In the genomic region with DNA sequence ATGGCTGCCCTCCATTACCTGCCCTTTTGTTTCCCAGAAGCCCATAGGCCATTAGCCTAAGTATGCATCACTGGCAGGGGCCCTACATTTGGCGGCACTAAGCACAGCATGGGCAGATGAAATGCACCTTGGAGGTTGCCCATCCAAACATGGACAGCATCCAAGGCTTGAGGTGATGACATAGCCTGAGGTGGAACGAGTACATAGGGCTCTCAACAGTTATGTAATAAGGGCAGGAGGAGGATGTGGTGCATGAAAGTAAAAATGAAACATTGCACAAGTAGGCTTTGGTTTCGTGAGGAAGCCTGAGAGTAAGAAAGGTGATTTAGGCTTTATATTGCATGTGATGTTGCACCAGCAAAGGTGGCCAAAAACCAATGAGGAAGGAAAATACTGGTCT, we compare ENCODE assay signal across 9 cellular contexts.
A peak's percentile ranks its signal among the peaks of the same experiment; 100 is the strongest.
DNase-seq lines count a peak whose midpoint lies in the region; ATAC-seq and TF ChIP-seq lines count a peak whose summit lies in the region.
"Had no signal": no experiment of that assay in that cellular context is flagged by ENCODE, and none has a peak within 500 bp of the region (broad histone marks: within the 10 kb centered on the region; RNA-seq: fewer than 3 reads in every experiment).

No MANE protein-coding gene starts in this region.

- 65 to 69% (median 68%) methylated on average over 3 of the region's 3 CpGs for WGBS in heart left ventricle, 4 donors

- no peak for TF ChIP-seq POLR2A in heart left ventricle (IDR thresholded peaks at IDR 0.05)

- no peaks in the 10 kb centered on the region for H3K27me3 ChIP-seq in heart left ventricle
- H3K27me3 ChIP-seq in neural progenitor cell = no peaks in the 10 kb centered on the region

- H3K4me3 ChIP-seq in heart left ventricle (no peak overlapping the region), neural progenitor cell (no peak overlapping the region)
- H3K4me3 ChIP-seq: SK-N-MC had no signal

- TF ChIP-seq CTCF in heart left ventricle (IDR thresholded peaks at IDR 0.05) (no peak), neural progenitor cell (IDR thresholded peaks at IDR 0.05) (no peak)

- no peak overlapping the region for H3K4me3 Mint-ChIP-seq in T-helper 1 cell treated with Interleukin-12 subunit alpha and Interleukin-12 subunit beta and Interleukin-4 antibody, amounts not matched to agents 30 μg/mL and 1 μg/mL, for 36 hours
- peak overlapping the region in 8 of 10 donors; percentile 19 to 63 (median 45) for H3K4me3 Mint-ChIP-seq in naive thymus-derived CD8-positive, alpha-beta T cell
- H3K4me3 Mint-ChIP-seq in neural progenitor cell = no peak overlapping the region

- intact Hi-C loops in Right ventricle myocardium superior (cut with DNase I) (no loop called here), heart left ventricle (cut with DNase I) (no loop called here)

- H3K4me1 ChIP-seq in heart left ventricle (no peaks in the 10 kb centered on the region), neural progenitor cell (no peaks in the 10 kb centered on the region)

- no peak overlapping the region for H2AFZ ChIP-seq in neural progenitor cell (replicated peaks)

- no peak overlapping the region for H3K27ac ChIP-seq in heart left ventricle
- no peak overlapping the region for H3K27ac ChIP-seq in neural progenitor cell
- H3K27ac ChIP-seq: SK-N-MC had no signal

- H3K9me3 ChIP-seq in heart left ventricle (peaks cover 0 to 20% (median 0%) of the 10 kb centered on the region in 12 donors), neural progenitor cell (ENCODE audit: low read depth) (no peaks in the 10 kb centered on the region)

- ATAC-seq in Right ventricle myocardium superior (ENCODE audit: poor library complexity) (peak; percentile 31), heart left ventricle (no peak), HG02981 (IDR thresholded peaks at IDR 0.05; ENCODE audit: unreplicated experiment) (peak; percentile 100)
- peak; percentile 70 to 92 for ATAC-seq in naive thymus-derived CD8-positive, alpha-beta T cell

- no peak overlapping the region for H3K4me2 ChIP-seq in neural progenitor cell

- peaks cover 8% of the 10 kb centered on the region for H3K36me3 Mint-ChIP-seq in T-helper 1 cell treated with Interleukin-12 subunit alpha and Interleukin-12 subunit beta and Interleukin-4 antibody, amounts not matched to agents 30 μg/mL and 1 μg/mL, for 36 hours (ENCODE audit: low read depth)
- peaks cover 0 to 7% (median 7%) of the 10 kb centered on the region in 3 donors for H3K36me3 Mint-ChIP-seq in naive thymus-derived CD8-positive, alpha-beta T cell
- H3K36me3 Mint-ChIP-seq in neural progenitor cell = no peaks in the 10 kb centered on the region

- POLR2A ChIA-PET in naive thymus-derived CD8-positive, alpha-beta T cell (lab: Charles Lee) = interaction anchor here (1.5 kb wide), 1 partner anchor 58 kb away, joined by 5 read pairs; no protein-coding TSS in a partner anchor

- H4K20me1 ChIP-seq in neural progenitor cell (ENCODE audit: low read depth) = no peaks in the 10 kb centered on the region

- peaks cover 12% of the 10 kb centered on the region for H3K4me1 Mint-ChIP-seq in T-helper 1 cell treated with Interleukin-12 subunit alpha and Interleukin-12 subunit beta and Interleukin-4 antibody, amounts not matched to agents 30 μg/mL and 1 μg/mL, for 36 hours (ENCODE audit: low read depth)
- H3K4me1 Mint-ChIP-seq in naive thymus-derived CD8-positive, alpha-beta T cell = peaks cover 4 to 20% (median 12%) of the 10 kb centered on the region in 4 donors
- no peaks in the 10 kb centered on the region for H3K4me1 Mint-ChIP-seq in neural progenitor cell

- peak overlapping the region; percentile 58 for H3K27ac Mint-ChIP-seq in T-helper 1 cell treated with Interleukin-12 subunit alpha and Interleukin-12 subunit beta and Interleukin-4 antibody, amounts not matched to agents 30 μg/mL and 1 μg/mL, for 36 hours
- H3K27ac Mint-ChIP-seq in naive thymus-derived CD8-positive, alpha-beta T cell = peak overlapping the region; percentile 61 to 94 (median 86)
- H3K27ac Mint-ChIP-seq in neural progenitor cell = no peak overlapping the region

- H3K27me3 Mint-ChIP-seq in T-helper 1 cell treated with Interleukin-12 subunit alpha and Interleukin-12 subunit beta and Interleukin-4 antibody, amounts not matched to agents 30 μg/mL and 1 μg/mL, for 36 hours (ENCODE audit: low read depth) = peaks cover 6% of the 10 kb centered on the region
- no peaks in the 10 kb centered on the region for H3K27me3 Mint-ChIP-seq in naive thymus-derived CD8-positive, alpha-beta T cell
- no peaks in the 10 kb centered on the region for H3K27me3 Mint-ChIP-seq in neural progenitor cell (ENCODE audit: insufficient read depth, low read depth)

- DNase-seq in Right ventricle myocardium superior = no peak
- DNase-seq in heart left ventricle = no peak
- peak in 5 of 10 donors; percentile 12 to 54 (median 27) for DNase-seq in naive thymus-derived CD8-positive, alpha-beta T cell
- DNase-seq in neural progenitor cell (ENCODE audit: low spot score) = no peak
- DNase-seq in DMS153 treated with DMSO at 0.1 percent for 48 hours (lab: John Stamatoyannopoulos, UW; ENCODE audit: unreplicated experiment) = no peak
- no peak for DNase-seq in DMS 273 (lab: John Stamatoyannopoulos, UW; ENCODE audit: unreplicated experiment)

- no peak overlapping the region for H3K9ac ChIP-seq in neural progenitor cell

- H3K79me2 ChIP-seq in neural progenitor cell (ENCODE audit: low read depth) = no peaks in the 10 kb centered on the region

- peaks cover 18% of the 10 kb centered on the region for H3K9me3 Mint-ChIP-seq in T-helper 1 cell treated with Interleukin-12 subunit alpha and Interleukin-12 subunit beta and Interleukin-4 antibody, amounts not matched to agents 30 μg/mL and 1 μg/mL, for 36 hours
- peaks cover 0 to 10% (median 7%) of the 10 kb centered on the region in 9 donors for H3K9me3 Mint-ChIP-seq in naive thymus-derived CD8-positive, alpha-beta T cell
- peaks cover 7% of the 10 kb centered on the region for H3K9me3 Mint-ChIP-seq in neural progenitor cell

- no peaks in the 10 kb centered on the region for H3K36me3 ChIP-seq in heart left ventricle
- no peaks in the 10 kb centered on the region for H3K36me3 ChIP-seq in neural progenitor cell

- H3F3A ChIP-seq in neural progenitor cell (ENCODE audit: low read depth) = no peaks in the 10 kb centered on the region

Comparison
In these comparisons a context has a peak if more than half of its experiments do, and no peak if none do; other contexts are left out.
1. ATAC-seq: peak in Right ventricle myocardium superior (single experiment), HG02981 (single experiment) and naive thymus-derived CD8-positive, alpha-beta T cell (2 of 2); none in heart left ventricle (0 of 4).
2. H3K4me3 Mint-ChIP-seq: peak in naive thymus-derived CD8-positive, alpha-beta T cell (8 of 10); none in T-helper 1 cell treated with Interleukin-12 subunit alpha and Interleukin-12 subunit beta and Interleukin-4 antibody, amounts not matched to agents 30 μg/mL and 1 μg/mL, for 36 hours (single experiment) and neural progenitor cell (single experiment).